In the genomic region with DNA sequence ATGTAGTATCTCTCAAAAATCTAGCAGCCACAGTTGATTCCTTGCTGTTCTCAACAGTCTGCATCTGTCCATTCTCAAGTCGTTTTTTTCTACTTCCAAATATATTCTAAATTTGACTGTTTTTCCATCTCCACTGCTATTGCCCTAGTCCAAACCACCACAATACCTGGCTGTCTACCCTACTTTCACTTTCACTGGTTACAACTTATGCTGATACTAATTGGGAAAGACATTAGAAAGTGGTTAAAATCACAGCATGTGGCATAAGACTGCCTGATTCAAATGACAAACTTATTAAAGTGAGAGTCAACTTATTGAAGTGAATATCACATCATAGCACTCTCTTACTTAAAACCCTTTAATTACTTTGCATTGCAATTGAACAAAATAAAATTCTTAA, we compare ENCODE assay signal across 27 cellular contexts.
"Had no signal": no experiment of that assay in that cellular context is flagged by ENCODE, and none has a peak within 500 bp of the region (broad histone marks: within the 10 kb centered on the region; RNA-seq: fewer than 3 reads in every experiment).

No MANE protein-coding gene starts in this region.

- H3K27ac Mint-ChIP-seq: activated CD8-positive, alpha-beta memory T cell treated with anti-CD3 and anti-CD28 coated beads, Interleukin-2, amount 10 ng/mL, durations not matched to agents 7 days and 5 days; activated T-helper 1 cell treated with anti-CD3 and anti-CD28 coated beads, Interleukin-12 subunit alpha, Interleukin-12 subunit beta, Interleukin-2, Interleukin-4 antibody, amounts not matched to agents 30 ng/mL and 10 ng/mL and 1 ng/mL, durations not matched to agents 14 hours and 24 hours and 36 hours; mesothelial cell of epicardium; natural killer cell treated with Interleukin-12 subunit alpha and Interleukin-12 subunit beta and Interleukin-15 and Interleukin-18, amount 100 ng/mL, for 72 hours; T-helper 1 cell treated with Interleukin-12 subunit alpha and Interleukin-12 subunit beta and Interleukin-4 antibody, amounts not matched to agents 30 μg/mL and 1 μg/mL, for 36 hours; WTC11 had no signal

- H3K4me2 ChIP-seq: hepatocyte had no signal

- H3K27me3 ChIP-seq: hepatocyte, ovary, right atrium auricular region, thyroid gland, upper lobe of right lung had no signal

- H3K4me1 ChIP-seq: prostate gland, right atrium auricular region, thyroid gland, upper lobe of right lung had no signal

- H3K79me2 ChIP-seq: hepatocyte had no signal

- H3K36me3 Mint-ChIP-seq: mesothelial cell of epicardium had no signal

- ATAC-seq: activated CD8-positive, alpha-beta memory T cell treated with anti-CD3 and anti-CD28 coated beads, Interleukin-2, amount 10 ng/mL, durations not matched to agents 7 days and 5 days; left ventricle myocardium superior; natural killer cell treated with Interleukin-12 subunit alpha and Interleukin-12 subunit beta and Interleukin-15 and Interleukin-18, amount 100 ng/mL, for 72 hours; upper lobe of right lung; WTC11 had no signal

- H3K9me3 ChIP-seq: ovary, prostate gland, thyroid gland, upper lobe of right lung had no signal

- H3K27ac ChIP-seq: hepatocyte, ovary, prostate gland, right atrium auricular region, thyroid gland, upper lobe of right lung had no signal

- H3K4me1 Mint-ChIP-seq: mesothelial cell of epicardium, WTC11 had no signal

- H3K27me3 Mint-ChIP-seq: natural killer cell treated with Interleukin-12 subunit alpha and Interleukin-12 subunit beta and Interleukin-15 and Interleukin-18, amount 100 ng/mL, for 72 hours had no signal

- H3K36me3 ChIP-seq: ovary, prostate gland, right atrium auricular region, thyroid gland, upper lobe of right lung had no signal

- H3K4me3 ChIP-seq: hepatocyte, ovary, prostate gland, right atrium auricular region, thyroid gland, upper lobe of right lung had no signal

- DNase-seq: activated CD4-positive, alpha-beta T cell treated with anti-CD3 and anti-CD28 coated beads, Interleukin-2, amount 50 U/mL, for 48 hours; activated CD8-positive, alpha-beta memory T cell treated with anti-CD3 and anti-CD28 coated beads, Interleukin-2, amount 10 ng/mL, durations not matched to agents 7 days and 5 days; activated gamma-delta T cell treated with Interleukin-2 at 50 U/mL for 16 hours; aorta; central memory CD4-positive, alpha-beta T cell; dermis blood vessel endothelial cell; effector CD8-positive, alpha-beta T cell; foreskin melanocyte; immature natural killer cell; kidney glomerular epithelial cell; left ventricle myocardium superior; mammary epithelial cell; ovary; stimulated activated CD4-positive, alpha-beta T cell treated with anti-CD3 and anti-CD28 coated beads, Interleukin-4, amount 100 ng/mL, for 24 hours; stimulated activated naive CD4-positive, alpha-beta T cell treated with Interleukin-2 at 50 U/mL for 16 hours; substantia nigra; T1000; thyroid gland; upper lobe of right lung had no signal

- H3K4me3 Mint-ChIP-seq: activated CD8-positive, alpha-beta memory T cell treated with anti-CD3 and anti-CD28 coated beads, Interleukin-2, amount 10 ng/mL, durations not matched to agents 7 days and 5 days; activated T-helper 1 cell treated with anti-CD3 and anti-CD28 coated beads, Interleukin-12 subunit alpha, Interleukin-12 subunit beta, Interleukin-2, Interleukin-4 antibody, amounts not matched to agents 30 ng/mL and 10 ng/mL and 1 ng/mL, durations not matched to agents 14 hours and 24 hours and 36 hours; mesothelial cell of epicardium; natural killer cell treated with Interleukin-12 subunit alpha and Interleukin-12 subunit beta and Interleukin-15 and Interleukin-18, amount 100 ng/mL, for 72 hours; T-helper 1 cell treated with Interleukin-12 subunit alpha and Interleukin-12 subunit beta and Interleukin-4 antibody, amounts not matched to agents 30 μg/mL and 1 μg/mL, for 36 hours; WTC11 had no signal

- H2AFZ ChIP-seq: hepatocyte had no signal
